8 cellular contexts compared by ENCODE assay signal in the genomic region with DNA sequence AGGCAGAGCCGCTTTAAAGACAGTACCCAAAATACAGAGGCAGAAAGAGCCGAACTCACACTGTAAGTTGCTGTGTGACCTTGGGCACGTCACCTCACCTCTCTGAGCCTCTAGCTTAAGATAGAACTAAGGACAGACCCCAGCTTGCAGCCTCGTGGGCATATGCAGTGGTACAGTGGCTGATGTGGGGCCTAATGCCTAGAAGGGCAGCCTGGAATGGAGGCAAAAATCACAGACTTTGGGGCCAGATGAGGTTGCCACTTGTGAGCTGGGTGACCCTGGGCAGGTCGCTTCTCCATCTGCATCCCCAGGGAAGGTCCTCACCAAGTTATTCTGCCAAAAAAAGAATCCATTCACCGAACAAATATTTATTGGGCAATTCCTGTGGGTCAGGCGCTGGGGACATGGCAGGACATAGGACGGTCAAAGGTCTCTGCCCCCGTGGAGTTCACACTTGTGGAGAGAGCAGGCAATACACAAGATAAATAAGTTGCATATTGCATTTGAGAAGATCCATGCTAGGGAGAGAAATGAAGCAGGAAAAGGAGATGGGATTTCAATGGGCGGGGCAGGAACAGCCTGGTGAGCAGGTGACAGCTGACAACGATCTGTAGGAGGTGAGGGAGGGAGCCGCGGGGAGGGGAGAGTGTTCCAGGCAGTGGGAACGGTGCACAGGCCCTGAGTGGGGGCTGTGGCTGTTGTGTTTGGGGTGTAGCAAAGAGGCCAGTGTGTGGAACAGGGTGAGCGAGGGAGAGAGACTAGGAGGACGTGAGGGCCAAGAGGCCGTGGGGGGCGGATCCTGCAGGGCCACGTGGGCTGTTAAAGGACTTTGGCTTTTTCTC.
DNase-seq lines count a peak whose midpoint lies in the region; ATAC-seq and TF ChIP-seq lines count a peak whose summit lies in the region.

No MANE protein-coding gene starts in this region.

- WGBS in testis, 2 donors: 42 to 51% methylated on average over 19 of the region's 19 CpGs

- DNase-seq in NCI-H146 (lab: John Stamatoyannopoulos, UW): peak; percentile 81
- DNase-seq in amniotic epithelial cell (ENCODE audit: low read depth): peak; percentile 26
- peak; percentile 67 to 75 for DNase-seq in left colon
- no peak for DNase-seq in testis
- no peak for DNase-seq in ureter (ENCODE audit: low spot score)

- H3K4me3 ChIP-seq in testis: no peak overlapping the region

- no peak for TF ChIP-seq CTCF in testis (IDR thresholded peaks at IDR 0.05)

- intact Hi-C loops in left colon (cut with DNase I, micrococcal nuclease) (no loop called here), testis (cut with DNase I; ENCODE audit: low total_unique reads) (no loop called here)

- H3K9me3 ChIP-seq in testis: no peaks in the 10 kb centered on the region

- H3K4me1 ChIP-seq in testis: peaks cover 45% of the 10 kb centered on the region

- H3K27ac ChIP-seq in testis: peak overlapping the region; percentile 71 to 90

- TF ChIP-seq POLR2A in testis (IDR thresholded peaks at IDR 0.05): no peak

- no peaks in the 10 kb centered on the region for H3K27me3 ChIP-seq in testis

- no peaks in the 10 kb centered on the region for H3K36me3 ChIP-seq in testis (ENCODE audit: low read depth, missing control alignments)

- ATAC-seq in left colon (peak; percentile 84), GM18520 (IDR thresholded peaks at IDR 0.05; ENCODE audit: unreplicated experiment) (no peak), GM18867 (IDR thresholded peaks at IDR 0.05; ENCODE audit: unreplicated experiment) (no peak), HG03095 (IDR thresholded peaks at IDR 0.05; ENCODE audit: unreplicated experiment) (no peak)

Comparison
In these comparisons a context has a peak if more than half of its experiments do, and no peak if none do; other contexts are left out.
1. DNase-seq: peak in NCI-H146 (single experiment), amniotic epithelial cell (single experiment) and left colon (2 of 2); none in testis (single experiment) and ureter (single experiment).